Comparison of ENCODE assay signal across 29 cellular contexts in the genomic region with DNA sequence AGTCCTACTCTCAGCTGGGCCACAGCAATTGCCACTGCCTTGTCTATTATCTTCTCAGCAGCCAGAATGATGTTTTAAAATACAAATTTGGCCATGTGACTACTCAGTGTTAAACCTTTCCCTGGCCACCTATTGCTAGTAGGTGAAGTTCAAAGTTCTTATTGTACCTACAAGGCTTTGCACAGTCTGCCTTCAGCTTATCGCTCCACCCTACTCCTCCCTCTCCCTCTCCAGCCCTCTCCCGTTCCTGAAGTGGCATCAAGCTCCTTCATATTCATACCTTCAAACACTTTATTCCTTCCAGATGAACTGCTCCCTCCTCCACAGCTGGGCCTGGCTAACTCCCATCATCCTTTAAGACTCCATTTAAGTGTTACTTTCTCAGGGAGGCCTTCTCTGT. TPM values are rescaled to one million over a fixed set of nuclear protein-coding genes. Genes with fewer than 3 reads are reported as not detected.
A peak's percentile ranks its signal among the peaks of the same experiment; 100 is the strongest.
DNase-seq lines count a peak whose midpoint lies in the region; ATAC-seq, FAIRE-seq and TF ChIP-seq lines count a peak whose summit lies in the region.
"Had no signal": no experiment of that assay in that cellular context is flagged by ENCODE, and none has a peak within 500 bp of the region (broad histone marks: within the 10 kb centered on the region; RNA-seq: fewer than 3 reads in every experiment).

No MANE protein-coding gene starts in this region.

- H3K36me3 ChIP-seq in GM23248 (ENCODE audit: low read depth) (no peaks in the 10 kb centered on the region), mesendoderm (ENCODE audit: control insufficient read depth, insufficient read depth, low read length) (no peaks in the 10 kb centered on the region), testis (ENCODE audit: low read depth, missing control alignments) (no peaks in the 10 kb centered on the region), GM23338 (ENCODE audit: insufficient read depth) (no peaks in the 10 kb centered on the region)
- H3K36me3 ChIP-seq: gastrocnemius medialis, vagina had no signal

- H3K4me3 ChIP-seq in GM23248 (no peak overlapping the region), mesendoderm (ENCODE audit: low read length) (no peak overlapping the region), testis (no peak overlapping the region), GM23338 (no peak overlapping the region)
- H3K4me3 ChIP-seq: gastrocnemius medialis, vagina had no signal

- H2AFZ ChIP-seq in GM23248 (0 out of 2 replicates have a peak overlapping the region, but pooled peaks have one; percentile 17), GM23338 (no peak overlapping the region)

- no peak overlapping the region for H3K18ac ChIP-seq in mesendoderm (ENCODE audit: low read length)

- H3K9ac ChIP-seq in GM23248: no peak overlapping the region
- peak overlapping the region; percentile 2 for H3K9ac ChIP-seq in mesendoderm (ENCODE audit: low read length)

- H3K27ac Mint-ChIP-seq in chondrocyte (ENCODE audit: unreplicated experiment): peak overlapping the region; percentile 42
- no peak overlapping the region for H3K27ac Mint-ChIP-seq in GM23338
- H3K27ac Mint-ChIP-seq: CD4-positive, alpha-beta memory T cell had no signal

- H3K4me2 ChIP-seq in GM23248 (ENCODE audit: unreplicated experiment) (no peak overlapping the region), mesendoderm (ENCODE audit: low read length) (no peak overlapping the region), GM23338 (no peak overlapping the region)

- H3K79me1 ChIP-seq in mesendoderm (ENCODE audit: low read length): peaks cover 3% of the 10 kb centered on the region

- H3K9me2 ChIP-seq in GM23248 (ENCODE audit: insufficient read depth) (no peaks in the 10 kb centered on the region), GM23338 (ENCODE audit: insufficient read depth) (no peaks in the 10 kb centered on the region)

- H3K4me1 Mint-ChIP-seq in chondrocyte (ENCODE audit: low read depth) (peaks cover 68% of the 10 kb centered on the region), GM23338 (peaks cover 6% of the 10 kb centered on the region)

- H3K27me3 Mint-ChIP-seq in chondrocyte (ENCODE audit: low read depth) (no peaks in the 10 kb centered on the region), GM23338 (ENCODE audit: insufficient read depth, low read depth, poor library complexity) (no peaks in the 10 kb centered on the region)
- H3K27me3 Mint-ChIP-seq: CD4-positive, alpha-beta memory T cell had no signal

- H3K4me1 ChIP-seq in GM23248 (ENCODE audit: insufficient read depth) (peaks cover 57% of the 10 kb centered on the region), mesendoderm (ENCODE audit: control insufficient read depth, low read depth, low read length) (peaks cover 8% of the 10 kb centered on the region), testis (peaks cover 41% of the 10 kb centered on the region), GM23338 (ENCODE audit: insufficient read depth) (peaks cover 18% of the 10 kb centered on the region)
- H3K4me1 ChIP-seq: gastrocnemius medialis, vagina had no signal

- intact Hi-C loops in testis (cut with DNase I; ENCODE audit: low total_unique reads): no loop called here

- no peak overlapping the region for H2BK15ac ChIP-seq in mesendoderm (replicated peaks; ENCODE audit: low read depth)

- no peaks in the 10 kb centered on the region for H3K27me3 ChIP-seq in GM23248 (replicated peaks; ENCODE audit: insufficient read depth)
- H3K27me3 ChIP-seq in mesendoderm (ENCODE audit: insufficient read depth, low read length, poor library complexity): no peaks in the 10 kb centered on the region
- no peaks in the 10 kb centered on the region for H3K27me3 ChIP-seq in testis
- no peaks in the 10 kb centered on the region for H3K27me3 ChIP-seq in GM23338 (ENCODE audit: insufficient read depth)
- H3K27me3 ChIP-seq: gastrocnemius medialis, vagina had no signal

- H3K23ac ChIP-seq in mesendoderm (ENCODE audit: low read length): no peak overlapping the region

- H4K20me1 ChIP-seq in GM23248 (ENCODE audit: insufficient read depth) (no peaks in the 10 kb centered on the region), GM23338 (replicated peaks; ENCODE audit: insufficient read depth) (no peaks in the 10 kb centered on the region)

- TF ChIP-seq POLR2A in testis (IDR thresholded peaks at IDR 0.05): no peak

- H2BK5ac ChIP-seq in mesendoderm (ENCODE audit: low read length): peak overlapping the region; percentile 72

- H3K36me3 Mint-ChIP-seq in chondrocyte (ENCODE audit: low read depth) (no peaks in the 10 kb centered on the region), GM23338 (ENCODE audit: low read depth) (0 out of 3 replicates have a peak, but pooled peaks cover under 1% of the 10 kb centered on the region)
- H3K36me3 Mint-ChIP-seq: CD4-positive, alpha-beta memory T cell had no signal

- no peak for DNase-seq in GM23248
- no peak for DNase-seq in chondrocyte (ENCODE audit: low spot score)
- DNase-seq in mesendoderm: no peak
- peak; percentile 46 for DNase-seq in testis
- no peak for DNase-seq in GM23338 (ENCODE audit: low spot score)
- no peak for DNase-seq in RCC 7860 (ENCODE audit: low spot score)
- DNase-seq: activated naive CD4-positive, alpha-beta T cell treated with Interleukin-2 at 50 U/mL for 16 hours; activated T-cell treated with anti-CD3 and anti-CD28 coated beads, Interleukin-2, amount 50 U/mL, for 4 hours; CD4-positive, alpha-beta memory T cell; central memory CD4-positive, alpha-beta T cell; DMS53; gastrocnemius medialis; H7; Kasumi-1; kidney; NCI-H1105; NCI-H2081 treated with DMSO at 0.1 percent for 48 hours; NCI-H446; nucleus accumbens; RPMI8226 had no signal

- H3K4ac ChIP-seq in mesendoderm (ENCODE audit: low read depth, low read length): no peak overlapping the region

- H3K27ac ChIP-seq in GM23248 (no peak overlapping the region), mesendoderm (ENCODE audit: low read depth, low read length) (no peak overlapping the region), testis (peak overlapping the region in 1 of 2 donors; percentile 65), GM23338 (ENCODE audit: low read depth) (no peak overlapping the region)
- H3K27ac ChIP-seq: gastrocnemius medialis, vagina had no signal

- H3F3A ChIP-seq in GM23248 (ENCODE audit: insufficient read depth) (peaks cover 31% of the 10 kb centered on the region), GM23338 (replicated peaks; ENCODE audit: low read depth) (no peaks in the 10 kb centered on the region)

- H3K9me3 Mint-ChIP-seq in chondrocyte (ENCODE audit: low read depth) (peaks cover 3% of the 10 kb centered on the region), GM23338 (peaks cover 3% of the 10 kb centered on the region; the same call in 2 of the 3 replicates)

- H3K79me2 ChIP-seq in GM23248 (ENCODE audit: insufficient read depth) (no peaks in the 10 kb centered on the region), mesendoderm (ENCODE audit: control insufficient read depth, insufficient read depth, low read length) (peaks cover 3% of the 10 kb centered on the region), GM23338 (replicated peaks; ENCODE audit: insufficient read depth) (no peaks in the 10 kb centered on the region)

- no peak for TF ChIP-seq CTCF in chondrocyte (IDR thresholded peaks at IDR 0.05)
- no peak for TF ChIP-seq CTCF in testis (IDR thresholded peaks at IDR 0.05)
- no peak for TF ChIP-seq CTCF in GM23338 (conservative IDR thresholded peaks at IDR 0.05; ENCODE audit: low read depth in 2 of 2)

- H3K9me3 ChIP-seq in GM23248 (ENCODE audit: low read depth): no peaks in the 10 kb centered on the region
- no peaks in the 10 kb centered on the region for H3K9me3 ChIP-seq in testis
- H3K9me3 ChIP-seq: gastrocnemius medialis, vagina had no signal

- peak overlapping the region; percentile 71 for H2AK5ac ChIP-seq in mesendoderm (ENCODE audit: low read length)

- WGBS in GM23248 (ENCODE audit: low coverage in 1 of 2, low lambda C conversion rate in 2 of 2, missing lambda C conversion rate in 2 of 2), 2 experiments: 85 to 90% methylated on average over 2 of the region's 2 CpGs
- WGBS in mesendoderm (ENCODE audit: extremely low coverage, insufficient coverage, low lambda C conversion rate): no CpG with 5 or more reads among the region's 2 CpGs
- WGBS in testis, 2 donors: 51 to 55% methylated on average over 2 of the region's 2 CpGs

- no peak overlapping the region for H3K4me3 Mint-ChIP-seq in chondrocyte (ENCODE audit: unreplicated experiment)
- no peak overlapping the region for H3K4me3 Mint-ChIP-seq in GM23338
- H3K4me3 Mint-ChIP-seq: activated T-cell treated with anti-CD3 and anti-CD28 coated beads, Interleukin-2, amount 50 U/mL, for 4 hours; CD4-positive, alpha-beta memory T cell had no signal

- no peak for FAIRE-seq in RCC 7860 (lab: Jason Lieb, UNC)
- FAIRE-seq: GM12891, kidney had no signal

- no peak for ATAC-seq in GM19324 (IDR thresholded peaks at IDR 0.05; ENCODE audit: low FRiP score, unreplicated experiment)
- no peak for ATAC-seq in GM23338
- ATAC-seq in HG03175 (IDR thresholded peaks at IDR 0.05; ENCODE audit: unreplicated experiment): no peak
- ATAC-seq: activated CD4-positive, CD25-positive, alpha-beta regulatory T cell treated with anti-CD3 and anti-CD28 coated beads, Interleukin-2, amount 50 U/mL, for 24 hours had no signal

- no peak overlapping the region for H2BK120ac ChIP-seq in mesendoderm (ENCODE audit: low read depth, low read length)

- in situ Hi-C loops in GM23248 (cut with MboI): loop anchor here (5.0 kb wide), 1 partner anchor 94 kb away; a partner anchor contains a TSS

- no peak overlapping the region for H4K8ac ChIP-seq in mesendoderm (ENCODE audit: low read depth, low read length)

- peak overlapping the region; percentile 84 for H3K56ac ChIP-seq in mesendoderm (ENCODE audit: low read length)

- H4K5ac ChIP-seq in mesendoderm (ENCODE audit: low read length): no peak overlapping the region

TF ChIP-seq in GM23338, 12 proteins besides CTCF, POLR2A, EP300 and RAD21 (continues in another document):
- TF ChIP-seq ZNF331 (CRISPR knock-in tag; IDR thresholded peaks at IDR 0.05; ENCODE audit: low read depth): no peak

RNA-seq across cellular contexts. Expression of a gene that starts 37.3 kb away (rescaled TPM):
- total RNA-seq in GM23248 (2014; rRNA removed; shearing (Covaris generic)): under 0.01 and 0.11 TPM in 2 replicates
- polyA plus RNA-seq in GM23248 (2016; fragmentation: Nextera tagmentation; extraction: Ambion mirVana) (0.06 and 0.39 TPM in 2 replicates), testis (ENCODE audit: insufficient read depth, low read depth, low replicate concordance) (not detected), GM23338 (2016; fragmentation: Nextera tagmentation; extraction: Ambion mirVana) (0.09 and 0.23 TPM in 2 replicates)
- total RNA-seq in chondrocyte (not detected in 3 replicates), testis (not detected)
- polyA plus RNA-seq in mesendoderm (2013, experiment 1 of 2): not detected
- polyA plus RNA-seq in mesendoderm (2013, experiment 2 of 2): not detected
- not detected in 2 replicates for total RNA-seq in GM23338 (2014; rRNA removed; shearing (Covaris generic))
- total RNA-seq: activated T-cell treated with anti-CD3 and anti-CD28 coated beads, Interleukin-2, amount 50 U/mL, for 4 hours; CD4-positive, alpha-beta memory T cell; esophagus mucosa; gastrocnemius medialis; H7; kidney; mononuclear cell; renal cortical epithelial cell; vagina had no signal
- polyA plus RNA-seq: CD4-positive, alpha-beta memory T cell had no signal

RNA-seq across cellular contexts. Expression of a gene that starts 47.7 kb away (rescaled TPM):
- total RNA-seq in GM23248 (2014; rRNA removed; shearing (Covaris generic)): under 0.01 and 0.65 TPM in 2 replicates
- 0.06 and 0.28 TPM in 2 replicates for polyA plus RNA-seq in GM23248 (2016; fragmentation: Nextera tagmentation; extraction: Ambion mirVana)
- total RNA-seq in chondrocyte: not detected in 3 replicates
- not detected for polyA plus RNA-seq in mesendoderm (2013, experiment 1 of 2)
- not detected for polyA plus RNA-seq in mesendoderm (2013, experiment 2 of 2)
- under 1 TPM in 1 of 2 donors, not detected in 1; 0.25 TPM for total RNA-seq in testis
- not detected for polyA plus RNA-seq in testis (ENCODE audit: insufficient read depth, low read depth, low replicate concordance)
- 0.14 TPM in 1 of 2 replicates, not detected in the other for total RNA-seq in GM23338 (2014; rRNA removed; shearing (Covaris generic))
- 0.28 and 0.52 TPM in 2 replicates for polyA plus RNA-seq in GM23338 (2016; fragmentation: Nextera tagmentation; extraction: Ambion mirVana)
- total RNA-seq: activated T-cell treated with anti-CD3 and anti-CD28 coated beads, Interleukin-2, amount 50 U/mL, for 4 hours; CD4-positive, alpha-beta memory T cell; esophagus mucosa; gastrocnemius medialis; H7; HT1080; kidney; mononuclear cell; vagina had no signal
- polyA plus RNA-seq: CD4-positive, alpha-beta memory T cell had no signal
